ENCODE assay signal across 35 cellular contexts in the genomic region with DNA sequence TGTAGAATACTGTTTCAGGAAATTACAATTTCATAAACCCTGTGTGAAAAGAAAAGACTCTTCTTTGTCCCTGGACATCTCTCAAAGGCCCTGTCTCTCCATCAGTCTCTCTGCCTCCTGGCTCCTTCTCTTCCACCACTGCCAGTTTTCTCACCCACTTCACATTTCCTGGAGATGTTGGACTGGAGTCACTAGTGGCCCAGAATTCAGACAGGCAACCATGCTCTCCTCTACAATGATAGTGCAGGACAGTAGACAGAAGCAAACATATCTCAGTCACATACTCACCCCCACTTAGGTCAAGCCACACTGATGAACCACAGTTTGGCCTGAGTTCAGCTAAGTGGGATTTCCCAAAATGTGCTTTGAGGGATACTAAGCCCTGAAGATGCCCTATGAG.
"Had no signal": no experiment of that assay in that cellular context is flagged by ENCODE, and none has a peak within 500 bp of the region (broad histone marks: within the 10 kb centered on the region; RNA-seq: fewer than 3 reads in every experiment).

No MANE protein-coding gene starts in this region.

- ATAC-seq: activated T-cell treated with anti-CD3 and anti-CD28 coated beads, Interleukin-2, amount 50 U/mL, for 4 hours; body of pancreas; Right ventricle myocardium inferior; WTC11 had no signal

- H3K36me3 Mint-ChIP-seq: activated naive CD8-positive, alpha-beta T cell treated with anti-CD3 and anti-CD28 coated beads, Interleukin-2, amount 10 ng/mL, durations not matched to agents 7 days and 5 days; WTC11 had no signal

- DNase-seq: activated CD4-positive, alpha-beta memory T cell treated with anti-CD3 and anti-CD28 coated beads for 36 hours; activated CD4-positive, alpha-beta T cell treated with anti-CD3 and anti-CD28 coated beads for 4 hours; activated CD4-positive, alpha-beta T cell treated with anti-CD3 and anti-CD28 coated beads, Interleukin-2, amount 50 U/mL, for 1 hour; activated CD4-positive, CD25-positive, alpha-beta regulatory T cell treated with anti-CD3 and anti-CD28 coated beads, Interleukin-2, amount 50 U/mL, for 72 hours; activated CD8-positive, alpha-beta memory T cell treated with anti-CD3 and anti-CD28 coated beads, Interleukin-2, amount 50 U/mL, for 4 hours; activated gamma-delta T cell treated with Interleukin-2 at 50 U/mL for 16 hours; activated naive CD4-positive, alpha-beta T cell treated with anti-CD3 and anti-CD28 coated beads for 36 hours; activated naive CD8-positive, alpha-beta T cell treated with anti-CD3 and anti-CD28 coated beads, Interleukin-2, amount 10 ng/mL, durations not matched to agents 7 days and 5 days; activated T-cell treated with anti-CD3 and anti-CD28 coated beads for 4 hours; activated T-cell treated with anti-CD3 and anti-CD28 coated beads, Interleukin-2, amount 50 U/mL, for 4 hours; adrenal gland; body of pancreas; central memory CD4-positive, alpha-beta T cell; MM.1S; MV-4-11; NCI-H1092 treated with DMSO at 0.1 percent for 48 hours; NCI-H146; NCI-H187; NCI-H2029 treated with DMSO at 0.1 percent for 48 hours; NCI-H2107; NCI-H2171; NCI-H510A; NCI-H526; NCI-H748 treated with DMSO at 0.1 percent for 48 hours; NK-92 treated with Interleukin-12 subunit alpha and Interleukin-12 subunit beta, amount 100 ng/mL, for 24 hours; PC-9 had no signal

- H3K27ac Mint-ChIP-seq: activated CD4-positive, alpha-beta memory T cell treated with anti-CD3 and anti-CD28 coated beads for 36 hours; activated naive CD4-positive, alpha-beta T cell treated with anti-CD3 and anti-CD28 coated beads for 36 hours; activated naive CD8-positive, alpha-beta T cell treated with anti-CD3 and anti-CD28 coated beads, Interleukin-2, amount 10 ng/mL, durations not matched to agents 7 days and 5 days; activated T-helper 1 cell treated with anti-CD3 and anti-CD28 coated beads, Interleukin-12 subunit alpha, Interleukin-12 subunit beta, Interleukin-2, Interleukin-4 antibody, amounts not matched to agents 30 ng/mL and 10 ng/mL and 1 ng/mL, durations not matched to agents 14 hours and 24 hours and 36 hours; T-helper 1 cell treated with Interleukin-12 subunit alpha and Interleukin-12 subunit beta and Interleukin-4 antibody, amounts not matched to agents 30 μg/mL and 1 μg/mL, for 36 hours; T-helper 2 cell treated with Interferon-gamma antibody and Interleukin-4, amounts not matched to agents 5 μg/mL and 100 μg/mL, for 36 hours; WTC11 had no signal

- H3K4me1 ChIP-seq: adrenal gland, body of pancreas, breast epithelium had no signal

- H3K9me3 Mint-ChIP-seq: activated naive CD4-positive, alpha-beta T cell treated with anti-CD3 and anti-CD28 coated beads for 36 hours; activated naive CD8-positive, alpha-beta T cell treated with anti-CD3 and anti-CD28 coated beads, Interleukin-2, amount 10 ng/mL, durations not matched to agents 7 days and 5 days; activated T-helper 1 cell treated with anti-CD3 and anti-CD28 coated beads, Interleukin-12 subunit alpha, Interleukin-12 subunit beta, Interleukin-2, Interleukin-4 antibody, amounts not matched to agents 30 ng/mL and 10 ng/mL and 1 ng/mL, durations not matched to agents 14 hours and 24 hours and 36 hours; T-helper 1 cell treated with Interleukin-12 subunit alpha and Interleukin-12 subunit beta and Interleukin-4 antibody, amounts not matched to agents 30 μg/mL and 1 μg/mL, for 36 hours; T-helper 2 cell treated with Interferon-gamma antibody and Interleukin-4, amounts not matched to agents 5 μg/mL and 100 μg/mL, for 36 hours; WTC11 had no signal

- H3K27me3 ChIP-seq: body of pancreas had no signal

- H3K4me3 Mint-ChIP-seq: activated CD4-positive, alpha-beta memory T cell treated with anti-CD3 and anti-CD28 coated beads for 36 hours; activated naive CD4-positive, alpha-beta T cell treated with anti-CD3 and anti-CD28 coated beads for 36 hours; activated naive CD8-positive, alpha-beta T cell treated with anti-CD3 and anti-CD28 coated beads, Interleukin-2, amount 10 ng/mL, durations not matched to agents 7 days and 5 days; activated T-cell treated with anti-CD3 and anti-CD28 coated beads, Interleukin-2, amount 50 U/mL, for 4 hours; activated T-helper 1 cell treated with anti-CD3 and anti-CD28 coated beads, Interleukin-12 subunit alpha, Interleukin-12 subunit beta, Interleukin-2, Interleukin-4 antibody, amounts not matched to agents 30 ng/mL and 10 ng/mL and 1 ng/mL, durations not matched to agents 14 hours and 24 hours and 36 hours; T-helper 1 cell treated with Interleukin-12 subunit alpha and Interleukin-12 subunit beta and Interleukin-4 antibody, amounts not matched to agents 30 μg/mL and 1 μg/mL, for 36 hours; T-helper 2 cell treated with Interferon-gamma antibody and Interleukin-4, amounts not matched to agents 5 μg/mL and 100 μg/mL, for 36 hours; WTC11 had no signal

- H3K4me3 ChIP-seq: adrenal gland, body of pancreas, breast epithelium, PC-9, SK-N-MC had no signal

- H3K27ac ChIP-seq: adrenal gland, body of pancreas, breast epithelium, KMS-11, PC-9, RWPE1, SK-N-MC had no signal

- H3K9me3 ChIP-seq: adrenal gland, body of pancreas, breast epithelium had no signal
